Comparison of ENCODE assay signal across 11 cellular contexts in genomic region chr12:93426406-93426805, GRCh38. TPM values are rescaled to one million over a fixed set of nuclear protein-coding genes. Genes with fewer than 3 reads are reported as not detected.
DNase-seq lines count a peak whose midpoint lies in the region; ATAC-seq and TF ChIP-seq lines count a peak whose summit lies in the region.
"Had no signal": no experiment of that assay in that cellular context is flagged by ENCODE, and none has a peak within 500 bp of the region (broad histone marks: within the 10 kb centered on the region; RNA-seq: fewer than 3 reads in every experiment).

No MANE protein-coding gene starts in this region.

- peak overlapping the region; percentile 22; the same call in 1 of the 2 replicates for H3K9ac ChIP-seq in OCI-LY3 (ENCODE audit: low read length)

- peak overlapping the region; percentile 45 for H3K27ac Mint-ChIP-seq in stimulated activated naive CD8-positive, alpha-beta T cell treated with anti-CD3 and anti-CD28 coated beads, Interleukin-15, Interleukin-2, amounts not matched to agents 100 ng/mL and 50 ng/mL, for 24 hours

- peak overlapping the region; percentile 13 for H3K4me3 Mint-ChIP-seq in stimulated activated naive CD8-positive, alpha-beta T cell treated with anti-CD3 and anti-CD28 coated beads, Interleukin-15, Interleukin-2, amounts not matched to agents 100 ng/mL and 50 ng/mL, for 24 hours

- no peak for TF ChIP-seq CTCF in OCI-LY3 (IDR thresholded peaks at IDR 0.05; ENCODE audit: low read depth, low read length)

- intact Hi-C loops in left colon (cut with DNase I, micrococcal nuclease) = no loop called here

- no peaks in the 10 kb centered on the region for H3K27me3 ChIP-seq in OCI-LY3 (ENCODE audit: low read depth, low read length)
- H3K27me3 ChIP-seq: SJCRH30 had no signal

- no peak for DNase-seq in stimulated activated naive CD8-positive, alpha-beta T cell treated with anti-CD3 and anti-CD28 coated beads, Interleukin-15, Interleukin-2, amounts not matched to agents 100 U/mL and 50 U/mL, for 24 hours
- no peak for DNase-seq in left colon
- no peak for DNase-seq in NK-92 (lab: John Stamatoyannopoulos, UW; ENCODE audit: unreplicated experiment)
- no peak for DNase-seq in SIG-M5 treated with dmso at 0.1 percent for 504 hours (lab: John Stamatoyannopoulos, UW; ENCODE audit: unreplicated experiment)
- DNase-seq in DMS 273 (lab: John Stamatoyannopoulos, UW; ENCODE audit: unreplicated experiment) = no peak
- DNase-seq in AG08395 (ENCODE audit: low spot score) = no peak
- DNase-seq: SJCRH30 had no signal

- peaks cover 9% of the 10 kb centered on the region for H3K36me3 ChIP-seq in OCI-LY3 (replicated peaks; ENCODE audit: low read depth, low read length)

- H3K79me2 ChIP-seq in OCI-LY3 (ENCODE audit: low read length) = peaks cover 100% of the 10 kb centered on the region

- no peak for ATAC-seq in stimulated activated naive CD8-positive, alpha-beta T cell treated with anti-CD3 and anti-CD28 coated beads, Interleukin-15, Interleukin-2, amounts not matched to agents 100 U/mL and 50 U/mL, for 24 hours
- peak; percentile 42 for ATAC-seq in left colon
- ATAC-seq: K562 had no signal

- H3K9me3 ChIP-seq in OCI-LY3 (ENCODE audit: insufficient read depth, low read length) = no peaks in the 10 kb centered on the region
- H3K9me3 ChIP-seq: SJCRH30 had no signal

- peaks cover 62% of the 10 kb centered on the region for H3K4me1 ChIP-seq in OCI-LY3 (ENCODE audit: low read length)
- H3K4me1 ChIP-seq: SJCRH30 had no signal

- no peaks in the 10 kb centered on the region for H3K27me3 Mint-ChIP-seq in stimulated activated naive CD8-positive, alpha-beta T cell treated with anti-CD3 and anti-CD28 coated beads, Interleukin-15, Interleukin-2, amounts not matched to agents 100 ng/mL and 50 ng/mL, for 24 hours

- peak overlapping the region; percentile 51 for H3K27ac ChIP-seq in OCI-LY3 (ENCODE audit: low read length)
- H3K27ac ChIP-seq: epithelial cell of prostate, SJCRH30 had no signal

- H4K20me1 ChIP-seq in OCI-LY3 (ENCODE audit: insufficient read depth, low read length) = peaks cover 92% of the 10 kb centered on the region

- H3K36me3 Mint-ChIP-seq in stimulated activated naive CD8-positive, alpha-beta T cell treated with anti-CD3 and anti-CD28 coated beads, Interleukin-15, Interleukin-2, amounts not matched to agents 100 ng/mL and 50 ng/mL, for 24 hours (ENCODE audit: low read depth) = peaks cover 24% of the 10 kb centered on the region

- H2AFZ ChIP-seq in OCI-LY3 (ENCODE audit: low read depth, low read length) = no peak overlapping the region

- H3K4me3 ChIP-seq in OCI-LY3 (ENCODE audit: low read length) = peak overlapping the region; percentile 58
- H3K4me3 ChIP-seq: K562, SJCRH30 had no signal

- peaks cover 90% of the 10 kb centered on the region for H3K4me1 Mint-ChIP-seq in stimulated activated naive CD8-positive, alpha-beta T cell treated with anti-CD3 and anti-CD28 coated beads, Interleukin-15, Interleukin-2, amounts not matched to agents 100 ng/mL and 50 ng/mL, for 24 hours (ENCODE audit: low read depth)

- no peaks in the 10 kb centered on the region for H3K9me3 Mint-ChIP-seq in stimulated activated naive CD8-positive, alpha-beta T cell treated with anti-CD3 and anti-CD28 coated beads, Interleukin-15, Interleukin-2, amounts not matched to agents 100 ng/mL and 50 ng/mL, for 24 hours

- peak overlapping the region; percentile 80 for H3K4me2 ChIP-seq in OCI-LY3 (ENCODE audit: low read length)

RNA-seq across cellular contexts. Expression of gene UBE2N, which starts 15.3 kb away (rescaled TPM):
- total RNA-seq in left colon = 10 to 100 TPM; 73.1 to 83.5 TPM

RNA-seq across cellular contexts. Expression of gene MRPL42, which starts 40.9 kb away (rescaled TPM):
- total RNA-seq in left colon = 10 to 100 TPM; 58.2 to 65.1 TPM

RNA-seq across cellular contexts. Expression of gene NUDT4, which starts 48.7 kb away (rescaled TPM):
- total RNA-seq in left colon = 100 to 1,000 TPM; 103 to 124 TPM
